Comparison of ENCODE assay signal across 1 cellular context in the genomic region with DNA sequence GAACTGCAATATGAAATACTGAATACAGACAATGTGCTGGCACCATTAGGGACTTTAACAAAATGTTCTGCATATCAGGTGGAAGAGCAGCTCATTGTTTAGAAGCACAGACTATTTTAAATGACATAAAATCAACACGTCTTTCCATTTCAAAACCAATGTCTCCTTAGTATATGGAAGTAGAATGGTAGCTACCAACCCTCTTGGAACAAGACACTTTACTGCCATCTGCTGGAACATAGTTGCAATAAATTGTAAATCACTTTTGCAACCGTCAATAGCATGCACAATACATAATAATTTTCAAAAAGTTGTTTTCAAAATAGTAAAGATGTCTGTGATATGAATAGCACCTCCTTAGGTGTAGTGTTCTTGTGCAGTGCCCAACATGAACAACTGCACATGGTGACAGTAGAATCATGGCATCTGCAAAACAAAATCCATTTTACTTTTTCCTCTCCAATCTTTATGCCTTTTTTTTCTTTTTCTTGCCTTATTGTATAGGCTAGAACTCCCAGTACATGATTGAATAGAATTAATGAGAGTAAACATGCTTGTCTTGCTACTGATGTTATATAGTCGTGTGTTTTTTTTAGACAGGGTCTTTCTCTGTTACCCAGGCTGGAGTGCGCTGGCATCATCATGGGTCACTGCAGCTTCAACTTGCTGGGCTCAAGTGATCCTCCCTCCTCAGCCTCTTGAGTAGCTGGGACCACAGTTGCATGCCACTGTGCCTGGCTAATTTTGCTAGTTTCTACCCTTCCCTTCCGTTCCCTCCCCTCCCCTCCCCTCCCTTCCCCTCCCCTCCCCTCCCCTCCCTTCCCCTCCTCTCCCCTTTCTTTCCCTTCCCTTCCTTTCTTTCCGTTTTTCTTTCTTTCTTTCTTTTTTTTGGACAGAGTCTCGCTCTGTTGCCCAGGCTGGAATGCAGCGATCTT.
TF ChIP-seq lines count a peak whose summit lies in the region.

No MANE protein-coding gene starts in this region.

TF ChIP-seq in SK-N-SH treated with all-trans-retinoic acid at 6 μM for 48 hours, 23 proteins besides CTCF, POLR2A, EP300 and RAD21 (continued from another document):
- TF ChIP-seq, protein P1, sequence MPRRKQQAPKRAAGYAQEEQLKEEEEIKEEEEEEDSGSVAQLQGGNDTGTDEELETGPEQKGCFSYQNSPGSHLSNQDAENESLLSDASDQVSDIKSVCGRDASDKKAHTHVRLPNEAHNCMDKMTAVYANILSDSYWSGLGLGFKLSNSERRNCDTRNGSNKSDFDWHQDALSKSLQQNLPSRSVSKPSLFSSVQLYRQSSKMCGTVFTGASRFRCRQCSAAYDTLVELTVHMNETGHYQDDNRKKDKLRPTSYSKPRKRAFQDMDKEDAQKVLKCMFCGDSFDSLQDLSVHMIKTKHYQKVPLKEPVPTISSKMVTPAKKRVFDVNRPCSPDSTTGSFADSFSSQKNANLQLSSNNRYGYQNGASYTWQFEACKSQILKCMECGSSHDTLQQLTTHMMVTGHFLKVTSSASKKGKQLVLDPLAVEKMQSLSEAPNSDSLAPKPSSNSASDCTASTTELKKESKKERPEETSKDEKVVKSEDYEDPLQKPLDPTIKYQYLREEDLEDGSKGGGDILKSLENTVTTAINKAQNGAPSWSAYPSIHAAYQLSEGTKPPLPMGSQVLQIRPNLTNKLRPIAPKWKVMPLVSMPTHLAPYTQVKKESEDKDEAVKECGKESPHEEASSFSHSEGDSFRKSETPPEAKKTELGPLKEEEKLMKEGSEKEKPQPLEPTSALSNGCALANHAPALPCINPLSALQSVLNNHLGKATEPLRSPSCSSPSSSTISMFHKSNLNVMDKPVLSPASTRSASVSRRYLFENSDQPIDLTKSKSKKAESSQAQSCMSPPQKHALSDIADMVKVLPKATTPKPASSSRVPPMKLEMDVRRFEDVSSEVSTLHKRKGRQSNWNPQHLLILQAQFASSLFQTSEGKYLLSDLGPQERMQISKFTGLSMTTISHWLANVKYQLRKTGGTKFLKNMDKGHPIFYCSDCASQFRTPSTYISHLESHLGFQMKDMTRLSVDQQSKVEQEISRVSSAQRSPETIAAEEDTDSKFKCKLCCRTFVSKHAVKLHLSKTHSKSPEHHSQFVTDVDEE (CRISPR knock-in tag; IDR thresholded peaks at IDR 0.05) = no peak
- TF ChIP-seq, protein P2, sequence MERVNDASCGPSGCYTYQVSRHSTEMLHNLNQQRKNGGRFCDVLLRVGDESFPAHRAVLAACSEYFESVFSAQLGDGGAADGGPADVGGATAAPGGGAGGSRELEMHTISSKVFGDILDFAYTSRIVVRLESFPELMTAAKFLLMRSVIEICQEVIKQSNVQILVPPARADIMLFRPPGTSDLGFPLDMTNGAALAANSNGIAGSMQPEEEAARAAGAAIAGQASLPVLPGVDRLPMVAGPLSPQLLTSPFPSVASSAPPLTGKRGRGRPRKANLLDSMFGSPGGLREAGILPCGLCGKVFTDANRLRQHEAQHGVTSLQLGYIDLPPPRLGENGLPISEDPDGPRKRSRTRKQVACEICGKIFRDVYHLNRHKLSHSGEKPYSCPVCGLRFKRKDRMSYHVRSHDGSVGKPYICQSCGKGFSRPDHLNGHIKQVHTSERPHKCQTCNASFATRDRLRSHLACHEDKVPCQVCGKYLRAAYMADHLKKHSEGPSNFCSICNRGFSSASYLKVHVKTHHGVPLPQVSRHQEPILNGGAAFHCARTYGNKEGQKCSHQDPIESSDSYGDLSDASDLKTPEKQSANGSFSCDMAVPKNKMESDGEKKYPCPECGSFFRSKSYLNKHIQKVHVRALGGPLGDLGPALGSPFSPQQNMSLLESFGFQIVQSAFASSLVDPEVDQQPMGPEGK (CRISPR knock-in tag; IDR thresholded peaks at IDR 0.05; ENCODE audit: borderline replicate concordance) = no peak
- TF ChIP-seq TCF4 (CRISPR knock-in tag; IDR thresholded peaks at IDR 0.05; ENCODE audit: borderline replicate concordance) = no peak
- TF ChIP-seq, protein P3, sequence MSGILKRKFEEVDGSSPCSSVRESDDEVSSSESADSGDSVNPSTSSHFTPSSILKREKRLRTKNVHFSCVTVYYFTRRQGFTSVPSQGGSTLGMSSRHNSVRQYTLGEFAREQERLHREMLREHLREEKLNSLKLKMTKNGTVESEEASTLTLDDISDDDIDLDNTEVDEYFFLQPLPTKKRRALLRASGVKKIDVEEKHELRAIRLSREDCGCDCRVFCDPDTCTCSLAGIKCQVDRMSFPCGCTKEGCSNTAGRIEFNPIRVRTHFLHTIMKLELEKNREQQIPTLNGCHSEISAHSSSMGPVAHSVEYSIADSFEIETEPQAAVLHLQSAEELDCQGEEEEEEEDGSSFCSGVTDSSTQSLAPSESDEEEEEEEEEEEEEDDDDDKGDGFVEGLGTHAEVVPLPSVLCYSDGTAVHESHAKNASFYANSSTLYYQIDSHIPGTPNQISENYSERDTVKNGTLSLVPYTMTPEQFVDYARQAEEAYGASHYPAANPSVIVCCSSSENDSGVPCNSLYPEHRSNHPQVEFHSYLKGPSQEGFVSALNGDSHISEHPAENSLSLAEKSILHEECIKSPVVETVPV (CRISPR knock-in tag; IDR thresholded peaks at IDR 0.05) = no peak
- TF ChIP-seq, protein P4, sequence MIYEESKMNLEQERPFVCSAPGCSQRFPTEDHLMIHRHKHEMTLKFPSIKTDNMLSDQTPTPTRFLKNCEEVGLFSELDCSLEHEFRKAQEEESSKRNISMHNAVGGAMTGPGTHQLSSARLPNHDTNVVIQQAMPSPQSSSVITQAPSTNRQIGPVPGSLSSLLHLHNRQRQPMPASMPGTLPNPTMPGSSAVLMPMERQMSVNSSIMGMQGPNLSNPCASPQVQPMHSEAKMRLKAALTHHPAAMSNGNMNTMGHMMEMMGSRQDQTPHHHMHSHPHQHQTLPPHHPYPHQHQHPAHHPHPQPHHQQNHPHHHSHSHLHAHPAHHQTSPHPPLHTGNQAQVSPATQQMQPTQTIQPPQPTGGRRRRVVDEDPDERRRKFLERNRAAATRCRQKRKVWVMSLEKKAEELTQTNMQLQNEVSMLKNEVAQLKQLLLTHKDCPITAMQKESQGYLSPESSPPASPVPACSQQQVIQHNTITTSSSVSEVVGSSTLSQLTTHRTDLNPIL (CRISPR knock-in tag; IDR thresholded peaks at IDR 0.05; ENCODE audit: low read depth) = no peak
